ENCODE assay signal across 30 cellular contexts in genomic region chr1:91814448-91814847, GRCh38.
"Had no signal": no experiment of that assay in that cellular context is flagged by ENCODE, and none has a peak within 500 bp of the region (broad histone marks: within the 10 kb centered on the region; RNA-seq: fewer than 3 reads in every experiment).

No MANE protein-coding gene starts in this region.

- H3K36me3 ChIP-seq: ascending aorta, neural progenitor cell, right atrium auricular region, thoracic aorta, uterus, WERI-Rb-1 had no signal

- H3K9me3 ChIP-seq: ascending aorta, right atrium auricular region, thoracic aorta, uterus had no signal

- H3K9me3 Mint-ChIP-seq: activated CD4-positive, alpha-beta memory T cell treated with anti-CD3 and anti-CD28 coated beads for 36 hours; activated naive CD4-positive, alpha-beta T cell treated with anti-CD3 and anti-CD28 coated beads, Interleukin-2, amount 10 ng/mL, durations not matched to agents 7 days and 5 days; activated naive CD8-positive, alpha-beta T cell treated with anti-CD3 and anti-CD28 coated beads, Interleukin-2, amount 10 ng/mL, durations not matched to agents 7 days and 5 days; activated T-helper 1 cell treated with anti-CD3 and anti-CD28 coated beads, Interleukin-12 subunit alpha, Interleukin-12 subunit beta, Interleukin-2, Interleukin-4 antibody, amounts not matched to agents 30 ng/mL and 10 ng/mL and 1 ng/mL, durations not matched to agents 14 hours and 24 hours and 36 hours; dendritic cell treated with granulocyte-macrophage colony-stimulating factor and Interleukin-4, amounts not matched to agents 40 ng/mL and 50 ng/mL, for 4 days; naive B cell; neural progenitor cell; T-helper 1 cell treated with Interleukin-12 subunit alpha and Interleukin-12 subunit beta and Interleukin-4 antibody, amounts not matched to agents 30 μg/mL and 1 μg/mL, for 36 hours; type B pancreatic cell had no signal

- H3K4me3 Mint-ChIP-seq: activated CD4-positive, alpha-beta memory T cell treated with anti-CD3 and anti-CD28 coated beads for 36 hours; activated naive CD4-positive, alpha-beta T cell treated with anti-CD3 and anti-CD28 coated beads, Interleukin-2, amount 10 ng/mL, durations not matched to agents 7 days and 5 days; activated naive CD8-positive, alpha-beta T cell treated with anti-CD3 and anti-CD28 coated beads, Interleukin-2, amount 10 ng/mL, durations not matched to agents 7 days and 5 days; activated T-helper 1 cell treated with anti-CD3 and anti-CD28 coated beads, Interleukin-12 subunit alpha, Interleukin-12 subunit beta, Interleukin-2, Interleukin-4 antibody, amounts not matched to agents 30 ng/mL and 10 ng/mL and 1 ng/mL, durations not matched to agents 14 hours and 24 hours and 36 hours; brain; dendritic cell treated with granulocyte-macrophage colony-stimulating factor and Interleukin-4, amounts not matched to agents 40 ng/mL and 50 ng/mL, for 4 days; mesothelial cell of epicardium; naive B cell; neural progenitor cell; T-helper 1 cell treated with Interleukin-12 subunit alpha and Interleukin-12 subunit beta and Interleukin-4 antibody, amounts not matched to agents 30 μg/mL and 1 μg/mL, for 36 hours; type B pancreatic cell had no signal

- H3K27me3 Mint-ChIP-seq: activated CD4-positive, alpha-beta memory T cell treated with anti-CD3 and anti-CD28 coated beads for 36 hours; activated naive CD4-positive, alpha-beta T cell treated with anti-CD3 and anti-CD28 coated beads, Interleukin-2, amount 10 ng/mL, durations not matched to agents 7 days and 5 days; dendritic cell treated with granulocyte-macrophage colony-stimulating factor and Interleukin-4, amounts not matched to agents 40 ng/mL and 50 ng/mL, for 4 days; naive B cell; type B pancreatic cell had no signal

- H3K27ac Mint-ChIP-seq: activated CD4-positive, alpha-beta memory T cell treated with anti-CD3 and anti-CD28 coated beads for 36 hours; activated naive CD4-positive, alpha-beta T cell treated with anti-CD3 and anti-CD28 coated beads, Interleukin-2, amount 10 ng/mL, durations not matched to agents 7 days and 5 days; activated naive CD8-positive, alpha-beta T cell treated with anti-CD3 and anti-CD28 coated beads, Interleukin-2, amount 10 ng/mL, durations not matched to agents 7 days and 5 days; activated T-helper 1 cell treated with anti-CD3 and anti-CD28 coated beads, Interleukin-12 subunit alpha, Interleukin-12 subunit beta, Interleukin-2, Interleukin-4 antibody, amounts not matched to agents 30 ng/mL and 10 ng/mL and 1 ng/mL, durations not matched to agents 14 hours and 24 hours and 36 hours; dendritic cell treated with granulocyte-macrophage colony-stimulating factor and Interleukin-4, amounts not matched to agents 40 ng/mL and 50 ng/mL, for 4 days; mesothelial cell of epicardium; naive B cell; neural progenitor cell; T-helper 1 cell treated with Interleukin-12 subunit alpha and Interleukin-12 subunit beta and Interleukin-4 antibody, amounts not matched to agents 30 μg/mL and 1 μg/mL, for 36 hours; type B pancreatic cell had no signal

- ATAC-seq: activated CD4-positive, CD25-positive, alpha-beta regulatory T cell treated with anti-CD3 and anti-CD28 coated beads, Interleukin-2, amount 50 U/mL, for 24 hours; left colon had no signal

- H3K4me1 Mint-ChIP-seq: naive B cell had no signal

- H3K9ac ChIP-seq: neural progenitor cell had no signal

- H3K36me3 Mint-ChIP-seq: activated CD4-positive, alpha-beta memory T cell treated with anti-CD3 and anti-CD28 coated beads for 36 hours; activated naive CD8-positive, alpha-beta T cell treated with anti-CD3 and anti-CD28 coated beads, Interleukin-2, amount 10 ng/mL, durations not matched to agents 7 days and 5 days; brain; mesothelial cell of epicardium; naive B cell; neural progenitor cell; type B pancreatic cell had no signal

- DNase-seq: activated CD4-positive, alpha-beta memory T cell treated with anti-CD3 and anti-CD28 coated beads for 36 hours; activated CD4-positive, alpha-beta T cell treated with anti-CD3 and anti-CD28 coated beads for 48 hours; activated CD8-positive, alpha-beta memory T cell treated with anti-CD3 and anti-CD28 coated beads, Interleukin-2, amount 50 U/mL, for 4 hours; activated effector memory CD4-positive, alpha-beta T cell treated with anti-CD3 and anti-CD28 coated beads, Interleukin-2, amount 50 U/mL, for 16 hours; activated naive CD4-positive, alpha-beta T cell treated with anti-CD3 and anti-CD28 coated beads, Interleukin-2, amount 10 ng/mL, durations not matched to agents 7 days and 5 days; activated naive CD8-positive, alpha-beta T cell treated with anti-CD3 and anti-CD28 coated beads, Interleukin-2, amount 10 ng/mL, durations not matched to agents 7 days and 5 days; activated T-cell treated with anti-CD3 and anti-CD28 coated beads, Interleukin-2, amount 50 U/mL, for 1 hour; effector CD4-positive, alpha-beta T cell; left colon; mammary epithelial cell; naive B cell; occipital lobe; stimulated activated CD4-positive, alpha-beta T cell treated with anti-CD3 and anti-CD28 coated beads, Interleukin-2, amount 100 ng/mL, for 48 hours; stimulated activated naive CD4-positive, alpha-beta T cell treated with Interleukin-2 at 50 U/mL for 16 hours; SW 1271; T-helper 9 cell; uterus; WERI-Rb-1 had no signal

- H3K27me3 ChIP-seq: ascending aorta, hepatocyte, neural progenitor cell, right atrium auricular region, uterus had no signal

- H3K4me3 ChIP-seq: ascending aorta, hepatocyte, neural progenitor cell, right atrium auricular region, thoracic aorta, uterus had no signal

- H3K27ac ChIP-seq: hepatocyte, neural progenitor cell, right atrium auricular region, thoracic aorta, WERI-Rb-1 had no signal
